ENCODE assay signal across 8 cellular contexts in genomic region chr11:47216141-47216798, GRCh38. TPM values are rescaled to one million over a fixed set of nuclear protein-coding genes. Genes with fewer than 3 reads are reported as not detected.
DNase-seq lines count a peak whose midpoint lies in the region; ATAC-seq, FAIRE-seq and TF ChIP-seq lines count a peak whose summit lies in the region.

No MANE protein-coding gene starts in this region.

- H3K27ac Mint-ChIP-seq in T-helper 2 cell treated with Interferon-gamma antibody and Interleukin-4, amounts not matched to agents 5 μg/mL and 100 μg/mL, for 36 hours: peak overlapping the region; percentile 99

- peaks cover 38% of the 10 kb centered on the region for H3K4me1 Mint-ChIP-seq in T-helper 2 cell treated with Interferon-gamma antibody and Interleukin-4, amounts not matched to agents 5 μg/mL and 100 μg/mL, for 36 hours (ENCODE audit: low read depth)

- TF ChIP-seq RAD21 in K562 (CRISPR knock-in tag; conservative IDR thresholded peaks at IDR 0.05 in 1 of 2, IDR thresholded peaks at IDR 0.05 in 1 of 2): peak in 1 of 2 experiments; percentile 8; a peak in 1 of 4 replicates

- peak overlapping the region; percentile 59 for H3K4me3 ChIP-seq in K562

- WGBS in K562 (ENCODE audit: insufficient coverage, low coverage, missing lambda C conversion rate): 13% methylated on average over 12 of the region's 12 CpGs

- H3K27me3 Mint-ChIP-seq in T-helper 2 cell treated with Interferon-gamma antibody and Interleukin-4, amounts not matched to agents 5 μg/mL and 100 μg/mL, for 36 hours (ENCODE audit: low read depth): no peaks in the 10 kb centered on the region

- CTCF ChIA-PET in K562 (lab: Yijun Ruan, JAX; ENCODE audit: low intra/inter-chr PET ratio): interaction anchor here (0.6 kb wide), 1 partner anchor 42 kb away, joined by 3 read pairs; no protein-coding TSS in a partner anchor

- H3K9me3 ChIP-seq in K562 (replicated peaks; ENCODE audit: control insufficient read depth, insufficient read depth, low read depth, low read length): no peaks in the 10 kb centered on the region

- H3K36me3 Mint-ChIP-seq in T-helper 2 cell treated with Interferon-gamma antibody and Interleukin-4, amounts not matched to agents 5 μg/mL and 100 μg/mL, for 36 hours (ENCODE audit: low read depth): peaks cover 41% of the 10 kb centered on the region

- no peak for TF ChIP-seq EP300 in K562 (IDR thresholded peaks at IDR 0.05; ENCODE audit: low read length)

- peak overlapping the region; percentile 99 for H3K4me2 ChIP-seq in K562 (ENCODE audit: insufficient read depth, low read length)

- no peaks in the 10 kb centered on the region; the same call in 1 of the 2 replicates for H4K20me1 ChIP-seq in K562 (replicated peaks; ENCODE audit: control insufficient read depth, insufficient read depth, low read length)

- no peaks in the 10 kb centered on the region for H3K9me3 Mint-ChIP-seq in T-helper 2 cell treated with Interferon-gamma antibody and Interleukin-4, amounts not matched to agents 5 μg/mL and 100 μg/mL, for 36 hours

- POLR2A ChIA-PET in K562 (lab: Yijun Ruan, JAX): interaction anchor here (0.6 to 2.4 kb wide), 5 partner anchors 8 to 282 kb away, joined by 3 to 7 read pairs (median 4); no protein-coding TSS in a partner anchor

- TF ChIP-seq CTCF in K562 (IDR thresholded peaks at IDR 0.05 in 2 of 3, conservative IDR thresholded peaks at IDR 0.05 in 1 of 3; ENCODE audit: insufficient read depth in 2 of 3, low read depth in 1 of 3, low read length in 3 of 3): peak in 1 of 3 experiments; percentile 21; a peak in 2 of 6 replicates

- peak overlapping the region; percentile 97 for H2AFZ ChIP-seq in K562 (ENCODE audit: low read depth, low read length)

- FAIRE-seq in K562 (lab: Jason Lieb, UNC): peak; percentile 26

- H3K79me2 ChIP-seq in K562 (ENCODE audit: control insufficient read depth, insufficient read depth, low read length): peaks cover 17% of the 10 kb centered on the region; the same call in 2 of the 3 replicates

- peak; percentile 36 for DNase-seq in NCI-H2196 (lab: John Stamatoyannopoulos, UW; ENCODE audit: unreplicated experiment)
- no peak for DNase-seq in NCI-H2196 treated with DMSO at 0.1 percent for 48 hours (lab: John Stamatoyannopoulos, UW; ENCODE audit: unreplicated experiment)
- peak; percentile 50 for DNase-seq in HK-2 (ENCODE audit: unreplicated experiment)
- DNase-seq in T-helper 2 cell treated with Interferon-gamma antibody and Interleukin-4, amounts not matched to agents 5 μg/mL and 100 μg/mL, for 36 hours (ENCODE audit: low spot score): peak; percentile 79
- DNase-seq in K562 (ENCODE audit: extremely low read depth in 1 of 4, low spot score in 3 of 4): peak in 3 of 4 experiments; percentile 25 to 53 (median 38)
- peak; percentile 59 to 70 for DNase-seq in left colon
- DNase-seq in stimulated activated CD4-positive, alpha-beta T cell treated with anti-CD3 and anti-CD28 coated beads, Interleukin-2, amount 100 ng/mL, for 4 hours (ENCODE audit: low read depth): peak; percentile 72

- no peak for TF ChIP-seq POLR2A in K562 (conservative IDR thresholded peaks at IDR 0.05)

- peak overlapping the region; percentile 93; the same call in 2 of the 3 replicates for H3K27ac ChIP-seq in K562 (ENCODE audit: extremely low read depth, low read depth, low read length)

- peaks cover 14 to 20% of the 10 kb centered on the region in 2 experiments; a peak in 4 of 5 replicates for H3K4me1 ChIP-seq in K562 (replicated peaks in 1 of 2; ENCODE audit: control insufficient read depth in 2 of 2, insufficient read depth in 2 of 2, low read length in 2 of 2)

- ATAC-seq in K562 (peak; percentile 42), left colon (peak; percentile 26), HG03039 (IDR thresholded peaks at IDR 0.05; ENCODE audit: unreplicated experiment) (no peak)

- no peaks in the 10 kb centered on the region for H3K27me3 ChIP-seq in K562 (ENCODE audit: control insufficient read depth in 2 of 2, insufficient read depth in 2 of 2, low read length in 2 of 2)

- in situ Hi-C loops in K562 (cut with MboI): no loop called here

- peak overlapping the region; percentile 97 for H3K4me3 Mint-ChIP-seq in T-helper 2 cell treated with Interferon-gamma antibody and Interleukin-4, amounts not matched to agents 5 μg/mL and 100 μg/mL, for 36 hours

- BruUV-seq in K562 (replicated peaks; lab: Mats Ljungman, UMichigan): no TSS peak

- H3K36me3 ChIP-seq in K562 (ENCODE audit: control insufficient read depth, insufficient read depth, low read length): no peaks in the 10 kb centered on the region; the same call in 2 of the 3 replicates

- intact Hi-C loops in K562 (cut with micrococcal nuclease) (no loop called here), left colon (cut with DNase I, micrococcal nuclease) (no loop called here)

- peak overlapping the region; percentile 82 to 86 for H3K9ac ChIP-seq in K562 (ENCODE audit: insufficient read depth in 1 of 2, low read depth in 2 of 2, low read length in 2 of 2)

- H3K9me1 ChIP-seq in K562 (ENCODE audit: control insufficient read depth, insufficient read depth, low read length): no peaks in the 10 kb centered on the region

RNA-seq across cellular contexts. Expression of gene DDB2, which starts 1.5 kb away (rescaled TPM):
- 56.3 and 66.6 TPM in 2 replicates for total RNA-seq in K562 (2011; cell fraction: chromatin; rRNA removed; ENCODE audit: low replicate concordance)
- 38.7 TPM in 2 replicates for total RNA-seq in K562 (2011; cell fraction: nucleolus; rRNA removed)
- total RNA-seq in K562 (2011; cell fraction: nucleoplasm; rRNA removed): 45.0 and 46.9 TPM in 2 replicates
- total RNA-seq in K562 (2014; rRNA removed): 12.7 and 13.3 TPM in 2 replicates
- total RNA-seq in K562 (2014; rRNA removed; fragmentation: Illumina TruSeq; extraction: Trizol): 8.7 and 9.0 TPM in 2 replicates
- total RNA-seq in K562 (2015; rRNA removed; fragmentation: Illumina TruSeq; extraction: Trizol): 10.1 and 10.9 TPM in 2 replicates
- total RNA-seq in K562 (2021): 9.0 and 10.5 TPM in 2 replicates
- polyA plus RNA-seq in K562 (2011; rRNA removed): 17.1 and 17.5 TPM in 2 replicates
- polyA plus RNA-seq in K562 (2011; cell fraction: cytosol; rRNA removed): 12.9 and 16.0 TPM in 2 replicates
- polyA plus RNA-seq in K562 (2011; cell fraction: nucleus; rRNA removed): 54.5 and 57.5 TPM in 2 replicates
- polyA plus RNA-seq in K562 (2012): 11.5 and 20.9 TPM in 2 replicates
- 10.1 and 10.4 TPM in 2 replicates for polyA plus RNA-seq in K562 (2014; fragmentation: Illumina TruSeq; extraction: Trizol)
- polyA plus RNA-seq in K562 (2014; fragmentation: Nextera tagmentation; extraction: Ambion mirVana): 10 to 100 TPM in 1 of 2 experiments, 1 to 10 TPM in 1; 9.0 to 10.3 TPM
- polyA plus RNA-seq in K562 (2014; rRNA removed): 12.0 and 18.6 TPM in 2 replicates
- polyA minus RNA-seq in K562 (2011; rRNA and poly(A)+ RNA removed): 12.9 and 16.8 TPM in 2 replicates
- polyA minus RNA-seq in K562 (2011; cell fraction: cytosol; rRNA and poly(A)+ RNA removed): 5.5 and 8.0 TPM in 2 replicates
- 17.4 and 23.8 TPM in 2 replicates for polyA minus RNA-seq in K562 (2011; cell fraction: nucleus; rRNA and poly(A)+ RNA removed)
- 10 to 100 TPM; 24.7 to 37.7 TPM for total RNA-seq in left colon

RNA-seq across cellular contexts. Expression of gene PACSIN3, which starts 30.0 kb away (rescaled TPM):
- total RNA-seq in K562 (2011; cell fraction: chromatin; rRNA removed; ENCODE audit: low replicate concordance): 3.9 and 14.6 TPM in 2 replicates
- 11.6 and 12.7 TPM in 2 replicates for total RNA-seq in K562 (2011; cell fraction: nucleolus; rRNA removed)
- total RNA-seq in K562 (2011; cell fraction: nucleoplasm; rRNA removed): 6.0 and 7.3 TPM in 2 replicates
- total RNA-seq in K562 (2014; rRNA removed) (15.5 and 18.8 TPM in 2 replicates), K562 (2014; rRNA removed; fragmentation: Illumina TruSeq; extraction: Trizol) (1.5 and 3.5 TPM in 2 replicates), K562 (2015; rRNA removed; fragmentation: Illumina TruSeq; extraction: Trizol) (8.8 and 9.6 TPM in 2 replicates), K562 (2021) (13.8 and 18.1 TPM in 2 replicates), left colon (1 to 10 TPM; 2.2 to 7.1 TPM)
- polyA plus RNA-seq in K562 (2011; rRNA removed) (6.8 and 7.1 TPM in 2 replicates), K562 (2014; fragmentation: Illumina TruSeq; extraction: Trizol) (7.1 and 9.8 TPM in 2 replicates), K562 (2014; fragmentation: Nextera tagmentation; extraction: Ambion mirVana) (under 1 TPM; 0.13 to 0.17 TPM), K562 (2014; rRNA removed) (14.5 and 15.0 TPM in 2 replicates)
- polyA plus RNA-seq in K562 (2011; cell fraction: cytosol; rRNA removed): 6.5 and 12.3 TPM in 2 replicates
- 6.2 and 9.6 TPM in 2 replicates for polyA plus RNA-seq in K562 (2011; cell fraction: nucleus; rRNA removed)
- 7.3 and 10.4 TPM in 2 replicates for polyA plus RNA-seq in K562 (2012)
- polyA minus RNA-seq in K562 (2011; rRNA and poly(A)+ RNA removed): 1.9 and 3.0 TPM in 2 replicates
- 8.0 and 17.4 TPM in 2 replicates for polyA minus RNA-seq in K562 (2011; cell fraction: cytosol; rRNA and poly(A)+ RNA removed)
- 4.7 and 5.0 TPM in 2 replicates for polyA minus RNA-seq in K562 (2011; cell fraction: nucleus; rRNA and poly(A)+ RNA removed)

RNA-seq across cellular contexts. Expression of gene ACP2, which starts 32.3 kb away (rescaled TPM):
- total RNA-seq in K562 (2011; cell fraction: chromatin; rRNA removed; ENCODE audit: low replicate concordance): 46.3 and 108 TPM in 2 replicates
- 76.0 and 80.0 TPM in 2 replicates for total RNA-seq in K562 (2011; cell fraction: nucleolus; rRNA removed)
- 60.6 and 60.9 TPM in 2 replicates for total RNA-seq in K562 (2011; cell fraction: nucleoplasm; rRNA removed)
- 14.3 and 16.2 TPM in 2 replicates for total RNA-seq in K562 (2014; rRNA removed)
- 7.1 and 8.6 TPM in 2 replicates for total RNA-seq in K562 (2014; rRNA removed; fragmentation: Illumina TruSeq; extraction: Trizol)
- 11.6 and 12.1 TPM in 2 replicates for total RNA-seq in K562 (2015; rRNA removed; fragmentation: Illumina TruSeq; extraction: Trizol)
- 17.8 and 20.0 TPM in 2 replicates for total RNA-seq in K562 (2021)
- 7.0 and 10.4 TPM in 2 replicates for polyA plus RNA-seq in K562 (2011; rRNA removed)
- polyA plus RNA-seq in K562 (2011; cell fraction: cytosol; rRNA removed): 8.2 and 13.6 TPM in 2 replicates
- polyA plus RNA-seq in K562 (2011; cell fraction: nucleus; rRNA removed): 27.8 and 55.7 TPM in 2 replicates
- polyA plus RNA-seq in K562 (2012): 13.9 and 20.7 TPM in 2 replicates
- 14.0 and 19.1 TPM in 2 replicates for polyA plus RNA-seq in K562 (2014; fragmentation: Illumina TruSeq; extraction: Trizol)
- 1 to 10 TPM; 1.9 to 2.2 TPM for polyA plus RNA-seq in K562 (2014; fragmentation: Nextera tagmentation; extraction: Ambion mirVana)
- 12.4 and 14.4 TPM in 2 replicates for polyA plus RNA-seq in K562 (2014; rRNA removed)
- 10.9 and 11.2 TPM in 2 replicates for polyA minus RNA-seq in K562 (2011; rRNA and poly(A)+ RNA removed)
- polyA minus RNA-seq in K562 (2011; cell fraction: cytosol; rRNA and poly(A)+ RNA removed): 9.5 and 12.3 TPM in 2 replicates
- 25.4 and 26.9 TPM in 2 replicates for polyA minus RNA-seq in K562 (2011; cell fraction: nucleus; rRNA and poly(A)+ RNA removed)
- total RNA-seq in left colon: 10 to 100 TPM; 47.8 to 53.5 TPM

RNA-seq across cellular contexts. Expression of gene ARFGAP2, which starts 39.6 kb away (rescaled TPM):
- total RNA-seq in K562 (2011; cell fraction: chromatin; rRNA removed; ENCODE audit: low replicate concordance): 359 and 833 TPM in 2 replicates
- 445 and 463 TPM in 2 replicates for total RNA-seq in K562 (2011; cell fraction: nucleolus; rRNA removed)
- total RNA-seq in K562 (2011; cell fraction: nucleoplasm; rRNA removed): 399 and 402 TPM in 2 replicates
- total RNA-seq in K562 (2014; rRNA removed) (97.6 and 107 TPM in 2 replicates), K562 (2014; rRNA removed; fragmentation: Illumina TruSeq; extraction: Trizol) (65.0 and 78.6 TPM in 2 replicates), K562 (2015; rRNA removed; fragmentation: Illumina TruSeq; extraction: Trizol) (78.4 and 83.2 TPM in 2 replicates), K562 (2021) (93.4 and 102 TPM in 2 replicates), left colon (10 to 100 TPM; 81.5 to 85.4 TPM)
- polyA plus RNA-seq in K562 (2011; rRNA removed) (96.3 and 120 TPM in 2 replicates), K562 (2014; fragmentation: Illumina TruSeq; extraction: Trizol) (122 and 140 TPM in 2 replicates), K562 (2014; fragmentation: Nextera tagmentation; extraction: Ambion mirVana) (10 to 100 TPM; 29.1 to 42.1 TPM), K562 (2014; rRNA removed) (90.1 and 90.8 TPM in 2 replicates)
- 199 and 200 TPM in 2 replicates for polyA plus RNA-seq in K562 (2011; cell fraction: cytosol; rRNA removed)
- 212 and 227 TPM in 2 replicates for polyA plus RNA-seq in K562 (2011; cell fraction: nucleus; rRNA removed)
- 69.1 and 93.2 TPM in 2 replicates for polyA plus RNA-seq in K562 (2012)
- polyA minus RNA-seq in K562 (2011; rRNA and poly(A)+ RNA removed): 112 and 121 TPM in 2 replicates
- polyA minus RNA-seq in K562 (2011; cell fraction: cytosol; rRNA and poly(A)+ RNA removed): 55.3 and 58.2 TPM in 2 replicates
- polyA minus RNA-seq in K562 (2011; cell fraction: nucleus; rRNA and poly(A)+ RNA removed): 104 and 166 TPM in 2 replicates

RNA-seq across cellular contexts. Expression of gene NR1H3, which starts 41.5 kb away (rescaled TPM):
- 39.2 and 75.3 TPM in 2 replicates for total RNA-seq in K562 (2011; cell fraction: chromatin; rRNA removed; ENCODE audit: low replicate concordance)
- total RNA-seq in K562 (2011; cell fraction: nucleolus; rRNA removed): 43.6 and 51.5 TPM in 2 replicates
- total RNA-seq in K562 (2011; cell fraction: nucleoplasm; rRNA removed): 31.0 and 35.2 TPM in 2 replicates
- 11.9 and 16.0 TPM in 2 replicates for total RNA-seq in K562 (2014; rRNA removed)
- 6.6 and 8.2 TPM in 2 replicates for total RNA-seq in K562 (2014; rRNA removed; fragmentation: Illumina TruSeq; extraction: Trizol)
- total RNA-seq in K562 (2015; rRNA removed; fragmentation: Illumina TruSeq; extraction: Trizol): 7.8 and 11.1 TPM in 2 replicates
- total RNA-seq in K562 (2021): 15.9 and 16.5 TPM in 2 replicates
- 26.0 and 31.9 TPM in 2 replicates for polyA plus RNA-seq in K562 (2011; rRNA removed)
- polyA plus RNA-seq in K562 (2011; cell fraction: cytosol; rRNA removed): 38.5 and 38.7 TPM in 2 replicates
- polyA plus RNA-seq in K562 (2011; cell fraction: nucleus; rRNA removed): 66.1 and 82.8 TPM in 2 replicates
- polyA plus RNA-seq in K562 (2012): 16.1 and 20.9 TPM in 2 replicates
- polyA plus RNA-seq in K562 (2014; fragmentation: Illumina TruSeq; extraction: Trizol): 12.0 and 15.2 TPM in 2 replicates
- 10 to 100 TPM in 1 of 2 experiments, 1 to 10 TPM in 1; 9.8 to 10.4 TPM for polyA plus RNA-seq in K562 (2014; fragmentation: Nextera tagmentation; extraction: Ambion mirVana)
- polyA plus RNA-seq in K562 (2014; rRNA removed): 17.5 and 18.4 TPM in 2 replicates
- polyA minus RNA-seq in K562 (2011; rRNA and poly(A)+ RNA removed): 15.1 and 19.2 TPM in 2 replicates
- polyA minus RNA-seq in K562 (2011; cell fraction: cytosol; rRNA and poly(A)+ RNA removed): 9.9 and 20.8 TPM in 2 replicates
- polyA minus RNA-seq in K562 (2011; cell fraction: nucleus; rRNA and poly(A)+ RNA removed): 12.8 and 23.2 TPM in 2 replicates
- 10 to 100 TPM; 52.1 to 58.2 TPM for total RNA-seq in left colon
